25 cellular contexts compared by ENCODE assay signal in genomic region chr19:32717496-32717895, GRCh38. TPM values are rescaled to one million over a fixed set of nuclear protein-coding genes. Genes with fewer than 3 reads are reported as not detected.
DNase-seq lines count a peak whose midpoint lies in the region; ATAC-seq and TF ChIP-seq lines count a peak whose summit lies in the region.
"Had no signal": no experiment of that assay in that cellular context is flagged by ENCODE, and none has a peak within 500 bp of the region (broad histone marks: within the 10 kb centered on the region; RNA-seq: fewer than 3 reads in every experiment).

No MANE protein-coding gene starts in this region.

- no peak overlapping the region for H3K4me2 ChIP-seq in IMR-90 (ENCODE audit: low read depth, low read length)
- H3K4me2 ChIP-seq: BLaER1 treated with 17β-estradiol and CSF1 and Interleukin-3, amounts not matched to agents 10 nM and 100 nM had no signal

- H4K91ac ChIP-seq in IMR-90 (ENCODE audit: insufficient read depth, low read depth, low read length), result no peak overlapping the region

- no peak overlapping the region for H3K23ac ChIP-seq in IMR-90 (ENCODE audit: low read depth, low read length)

- H3K36me3 Mint-ChIP-seq in activated naive CD8-positive, alpha-beta T cell, result peaks cover 9% of the 10 kb centered on the region
- H3K36me3 Mint-ChIP-seq in activated naive CD8-positive, alpha-beta T cell treated with anti-CD3 and anti-CD28 coated beads for 36 hours, result peaks cover 11% of the 10 kb centered on the region
- H3K36me3 Mint-ChIP-seq in glutamatergic neuron (ENCODE audit: unreplicated experiment), result no peaks in the 10 kb centered on the region

- no peaks in the 10 kb centered on the region for H3K9me1 ChIP-seq in IMR-90 (ENCODE audit: insufficient read depth, low read length)

- BruUV-seq in IMR-90 (replicated peaks; lab: Mats Ljungman, UMichigan), result no TSS peak

- no peak for TF ChIP-seq RAD21 in IMR-90 (IDR thresholded peaks at IDR 0.05; ENCODE audit: low read length)

- H4K8ac ChIP-seq in IMR-90 (ENCODE audit: low read depth in 2 of 2, low read length in 2 of 2), result no peak overlapping the region

- no peak overlapping the region for H3K9ac ChIP-seq in IMR-90 (ENCODE audit: low read depth, low read length)
- H3K9ac ChIP-seq: BLaER1 treated with 17β-estradiol and CSF1 and Interleukin-3, amounts not matched to agents 10 nM and 100 nM had no signal

- no peak overlapping the region for H3K27ac ChIP-seq in IMR-90 (ENCODE audit: insufficient read depth, low read length)
- no peak overlapping the region for H3K27ac ChIP-seq in effector memory CD4-positive, alpha-beta T cell (ENCODE audit: insufficient read depth, low read length, poor library complexity, severe bottlenecking)
- H3K27ac ChIP-seq: BLaER1 treated with 17β-estradiol and CSF1 and Interleukin-3, amounts not matched to agents 10 nM and 100 nM; SJSA1 had no signal

- no peaks in the 10 kb centered on the region for H3K9me3 Mint-ChIP-seq in activated naive CD8-positive, alpha-beta T cell (ENCODE audit: low read depth)
- no peaks in the 10 kb centered on the region for H3K9me3 Mint-ChIP-seq in activated naive CD8-positive, alpha-beta T cell treated with anti-CD3 and anti-CD28 coated beads for 36 hours
- peaks cover 2% of the 10 kb centered on the region for H3K9me3 Mint-ChIP-seq in glutamatergic neuron (ENCODE audit: unreplicated experiment)
- H3K9me3 Mint-ChIP-seq: CD4-positive, alpha-beta memory T cell had no signal

- TF ChIP-seq POLR2A in IMR-90 (IDR thresholded peaks at IDR 0.05; ENCODE audit: low read depth, low read length), result no peak

- peaks cover 5% of the 10 kb centered on the region; the same call in 1 of the 2 replicates for H3K36me3 ChIP-seq in IMR-90 (ENCODE audit: control insufficient read depth, insufficient read depth, low read length)
- peaks cover 10% of the 10 kb centered on the region for H3K36me3 ChIP-seq in effector memory CD4-positive, alpha-beta T cell (ENCODE audit: control insufficient read depth, insufficient read depth, low read length)

- POLR2A ChIA-PET in IMR-90 (lab: Charles Lee; ENCODE audit: unreplicated experiment), result no interaction called here

- H2AFZ ChIP-seq in IMR-90 (replicated peaks; ENCODE audit: low read length, poor library complexity), result no peak overlapping the region

- H3K14ac ChIP-seq in IMR-90 (replicated peaks; ENCODE audit: low read depth, low read length), result no peak overlapping the region

- no peaks in the 10 kb centered on the region for H3K27me3 ChIP-seq in IMR-90 (ENCODE audit: control insufficient read depth, insufficient read depth, low read length)
- H3K27me3 ChIP-seq in effector memory CD4-positive, alpha-beta T cell (replicated peaks; ENCODE audit: control insufficient read depth, insufficient read depth, low read length, poor library complexity, severe bottlenecking), result no peaks in the 10 kb centered on the region
- H3K27me3 ChIP-seq: BLaER1 treated with 17β-estradiol and CSF1 and Interleukin-3, amounts not matched to agents 10 nM and 100 nM; SJSA1 had no signal

- H4K5ac ChIP-seq in IMR-90 (ENCODE audit: low read depth, low read length), result no peak overlapping the region

- no peak overlapping the region for H2BK120ac ChIP-seq in IMR-90 (ENCODE audit: low read depth, low read length)

- in situ Hi-C loops in IMR-90 (cut with MboI; ENCODE audit: low sequenced_read_pairs), result no loop called here

- no peak overlapping the region for H3K4ac ChIP-seq in IMR-90 (ENCODE audit: low read depth, low read length)

- H3K9me3 ChIP-seq in IMR-90 (ENCODE audit: control insufficient read depth, insufficient read depth, low read length), result no peaks in the 10 kb centered on the region
- H3K9me3 ChIP-seq in effector memory CD4-positive, alpha-beta T cell (ENCODE audit: control insufficient read depth, low read length), result no peaks in the 10 kb centered on the region
- H3K9me3 ChIP-seq: SJSA1 had no signal

- no peaks in the 10 kb centered on the region for H4K20me1 ChIP-seq in IMR-90 (ENCODE audit: insufficient read depth, low read length)

- no peak overlapping the region for H3K4me3 Mint-ChIP-seq in activated naive CD8-positive, alpha-beta T cell
- no peak overlapping the region for H3K4me3 Mint-ChIP-seq in activated naive CD8-positive, alpha-beta T cell treated with anti-CD3 and anti-CD28 coated beads for 36 hours
- H3K4me3 Mint-ChIP-seq in glutamatergic neuron (ENCODE audit: unreplicated experiment), result no peak overlapping the region
- H3K4me3 Mint-ChIP-seq: CD4-positive, alpha-beta memory T cell had no signal

- H2BK5ac ChIP-seq in IMR-90 (ENCODE audit: low read depth, low read length, poor library complexity, severe bottlenecking), result no peak overlapping the region

- CTCF ChIA-PET in IMR-90 (lab: Yijun Ruan, JAX), result no interaction called here

- H3K4me3 ChIP-seq in IMR-90 (ENCODE audit: insufficient read depth, low read depth, low read length), result no peak overlapping the region
- no peak overlapping the region for H3K4me3 ChIP-seq in effector memory CD4-positive, alpha-beta T cell (ENCODE audit: insufficient read depth, low read depth, low read length, poor library complexity, severe bottlenecking)
- H3K4me3 ChIP-seq: BLaER1 treated with 17β-estradiol and CSF1 and Interleukin-3, amounts not matched to agents 10 nM and 100 nM; K562; SJSA1 had no signal

- WGBS in IMR-90 (ENCODE audit: extremely low coverage in 2 of 2, insufficient read length in 1 of 2), 2 experiments, result 57% methylated on average over 1 of the region's 5 CpGs; no CpG with 5 or more reads in 1 of the 2 experiments

- dilution Hi-C loops in IMR-90 (cut with HindIII; ENCODE audit: low sequenced_read_pairs, unreplicated experiment), result no loop called here

- no peak for DNase-seq in activated naive CD8-positive, alpha-beta T cell treated with anti-CD3 and anti-CD28 coated beads for 36 hours
- no peak for DNase-seq in IMR-90
- DNase-seq in cerebellar cortex (ENCODE audit: low spot score), result peak; percentile 66
- no peak for DNase-seq in effector memory CD4-positive, alpha-beta T cell
- no peak for DNase-seq in DMS153 treated with DMSO at 0.1 percent for 48 hours (lab: John Stamatoyannopoulos, UW; ENCODE audit: unreplicated experiment)
- no peak for DNase-seq in glutamatergic neuron
- DNase-seq: AML-193; CD4-positive, alpha-beta memory T cell; COR-L47; GF-D8; HCEC 1CT; Kasumi-1; MV-4-11; NCI-H1105; NCI-H1436 treated with DMSO at 0.1 percent for 48 hours; NCI-H187 treated with DMSO at 0.1 percent for 48 hours; NCI-H2171 treated with DMSO at 0.1 percent for 48 hours; NCI-H345; NCI-H510A treated with DMSO at 0.1 percent for 48 hours; Right ventricle myocardium superior had no signal

- no peaks in the 10 kb centered on the region for H3K4me1 ChIP-seq in IMR-90 (ENCODE audit: control insufficient read depth, insufficient read depth, low read length)
- H3K4me1 ChIP-seq in effector memory CD4-positive, alpha-beta T cell (ENCODE audit: control insufficient read depth, insufficient read depth, low read length, poor library complexity, severe bottlenecking), result no peaks in the 10 kb centered on the region
- H3K4me1 ChIP-seq: BLaER1 treated with 17β-estradiol and CSF1 and Interleukin-3, amounts not matched to agents 10 nM and 100 nM; SJSA1 had no signal

- H2BK15ac ChIP-seq in IMR-90 (ENCODE audit: low read depth, low read length), result no peak overlapping the region

- H2AK5ac ChIP-seq in IMR-90 (ENCODE audit: low read depth, low read length), result no peak overlapping the region

- no peak for ATAC-seq in IMR-90 (ENCODE audit: low read depth)
- ATAC-seq: HepG2, K562 had no signal

- peak overlapping the region; percentile 42 for H2AK9ac ChIP-seq in IMR-90 (replicated peaks; ENCODE audit: low read depth, low read length, poor library complexity)

- H3K18ac ChIP-seq in IMR-90 (ENCODE audit: low read depth, low read length), result no peak overlapping the region

- TF ChIP-seq CTCF in IMR-90 (conservative IDR thresholded peaks at IDR 0.05; ENCODE audit: low read depth, low read length) (no peak), glutamatergic neuron (IDR thresholded peaks at IDR 0.05; ENCODE audit: partially characterized antibody, unreplicated experiment) (no peak)

- no peaks in the 10 kb centered on the region for H3K27me3 Mint-ChIP-seq in activated naive CD8-positive, alpha-beta T cell
- no peaks in the 10 kb centered on the region for H3K27me3 Mint-ChIP-seq in activated naive CD8-positive, alpha-beta T cell treated with anti-CD3 and anti-CD28 coated beads for 36 hours
- peaks cover 6% of the 10 kb centered on the region for H3K27me3 Mint-ChIP-seq in glutamatergic neuron (ENCODE audit: unreplicated experiment)
- H3K27me3 Mint-ChIP-seq: CD4-positive, alpha-beta memory T cell had no signal

- intact Hi-C loops in IMR-90 (cut with micrococcal nuclease), result no loop called here

- H3K4me1 Mint-ChIP-seq in activated naive CD8-positive, alpha-beta T cell (ENCODE audit: low read depth), result peaks cover 2% of the 10 kb centered on the region
- H3K4me1 Mint-ChIP-seq in activated naive CD8-positive, alpha-beta T cell treated with anti-CD3 and anti-CD28 coated beads for 36 hours, result no peaks in the 10 kb centered on the region
- no peaks in the 10 kb centered on the region for H3K4me1 Mint-ChIP-seq in glutamatergic neuron (ENCODE audit: low read depth, unreplicated experiment)

- H2BK20ac ChIP-seq in IMR-90 (ENCODE audit: low read depth, low read length), result no peak overlapping the region

- peak overlapping the region; percentile 22 for H3K27ac Mint-ChIP-seq in activated naive CD8-positive, alpha-beta T cell
- no peak overlapping the region for H3K27ac Mint-ChIP-seq in activated naive CD8-positive, alpha-beta T cell treated with anti-CD3 and anti-CD28 coated beads for 36 hours
- H3K27ac Mint-ChIP-seq in glutamatergic neuron (ENCODE audit: unreplicated experiment), result no peak overlapping the region

- H3K56ac ChIP-seq in IMR-90 (ENCODE audit: extremely low read depth, insufficient read depth, low read length), result no peak overlapping the region

- no peaks in the 10 kb centered on the region for H3K79me1 ChIP-seq in IMR-90 (ENCODE audit: low read depth in 1 of 2, low read length in 2 of 2)

RNA-seq across cellular contexts. Expression of gene TDRD12, which starts 2.1 kb away (rescaled TPM):
- total RNA-seq in activated naive CD8-positive, alpha-beta T cell treated with anti-CD3 and anti-CD28 coated beads for 36 hours, result under 1 TPM in 1 of 2 experiments, not detected in 1; 0.06 TPM
- total RNA-seq in IMR-90 (2012; rRNA removed) (under 0.01 TPM in 2 replicates), glutamatergic neuron (ENCODE audit: unreplicated experiment) (not detected)
- polyA plus RNA-seq in IMR-90 (2012; rRNA removed), result 0.03 and 0.07 TPM in 2 replicates
- not detected in 2 replicates for polyA plus RNA-seq in IMR-90 (2012; cell fraction: cytosol; rRNA removed)
- 0.05 and 0.08 TPM in 2 replicates for polyA plus RNA-seq in IMR-90 (2012; cell fraction: nucleus; rRNA removed; ENCODE audit: low replicate concordance)
- total RNA-seq: K562, Right ventricle myocardium superior had no signal

RNA-seq across cellular contexts. Expression of gene NUDT19, which starts 25.9 kb away (rescaled TPM):
- total RNA-seq in activated naive CD8-positive, alpha-beta T cell treated with anti-CD3 and anti-CD28 coated beads for 36 hours, result 10 to 100 TPM; 16.2 to 16.4 TPM
- 4.5 and 6.4 TPM in 2 replicates for total RNA-seq in IMR-90 (2012; rRNA removed)
- polyA plus RNA-seq in IMR-90 (2012; rRNA removed), result 3.4 and 4.1 TPM in 2 replicates
- 1.6 and 3.0 TPM in 2 replicates for polyA plus RNA-seq in IMR-90 (2012; cell fraction: cytosol; rRNA removed)
- 1.8 and 1.9 TPM in 2 replicates for polyA plus RNA-seq in IMR-90 (2012; cell fraction: nucleus; rRNA removed; ENCODE audit: low replicate concordance)
- 3.2 TPM for total RNA-seq in glutamatergic neuron (ENCODE audit: unreplicated experiment)

RNA-seq across cellular contexts. Expression of gene RGS9BP, which starts 41.8 kb away (rescaled TPM):
- not detected for total RNA-seq in activated naive CD8-positive, alpha-beta T cell treated with anti-CD3 and anti-CD28 coated beads for 36 hours
- 0.18 and 0.28 TPM in 2 replicates for total RNA-seq in IMR-90 (2012; rRNA removed)
- polyA plus RNA-seq in IMR-90 (2012; rRNA removed), result 0.03 and 0.06 TPM in 2 replicates
- 0.01 and 0.09 TPM in 2 replicates for polyA plus RNA-seq in IMR-90 (2012; cell fraction: cytosol; rRNA removed)
- 0.05 and 0.09 TPM in 2 replicates for polyA plus RNA-seq in IMR-90 (2012; cell fraction: nucleus; rRNA removed; ENCODE audit: low replicate concordance)
- not detected for total RNA-seq in glutamatergic neuron (ENCODE audit: unreplicated experiment)
- total RNA-seq: HepG2 had no signal

RNA-seq across cellular contexts. Expression of gene ANKRD27, which starts 42.5 kb away (rescaled TPM):
- total RNA-seq in activated naive CD8-positive, alpha-beta T cell treated with anti-CD3 and anti-CD28 coated beads for 36 hours, result 10 to 100 TPM; 27.7 to 29.0 TPM
- total RNA-seq in IMR-90 (2012; rRNA removed) (31.4 and 35.0 TPM in 2 replicates), glutamatergic neuron (ENCODE audit: unreplicated experiment) (15.3 TPM)
- polyA plus RNA-seq in IMR-90 (2012; rRNA removed), result 15.7 and 16.7 TPM in 2 replicates
- 10.6 TPM in 2 replicates for polyA plus RNA-seq in IMR-90 (2012; cell fraction: cytosol; rRNA removed)
- 20.8 and 40.6 TPM in 2 replicates for polyA plus RNA-seq in IMR-90 (2012; cell fraction: nucleus; rRNA removed; ENCODE audit: low replicate concordance)
